ENCODE assay signal across 12 cellular contexts in genomic region chr15:29101491-29101890, GRCh38.
DNase-seq lines count a peak whose midpoint lies in the region; ATAC-seq and TF ChIP-seq lines count a peak whose summit lies in the region.
"Had no signal": no experiment of that assay in that cellular context is flagged by ENCODE, and none has a peak within 500 bp of the region (broad histone marks: within the 10 kb centered on the region; RNA-seq: fewer than 3 reads in every experiment).

No MANE protein-coding gene starts in this region.

- H3K4me1 ChIP-seq in RWPE2 (ENCODE audit: insufficient read depth, poor library complexity, severe bottlenecking): no peaks in the 10 kb centered on the region
- peaks cover 0 to 16% of the 10 kb centered on the region in 2 donors for H3K4me1 ChIP-seq in neuronal stem cell (ENCODE audit: control insufficient read depth in 2 of 2, insufficient read depth in 1 of 2, low read depth in 1 of 2, low read length in 2 of 2)
- H3K4me1 ChIP-seq: Caco-2 had no signal

- H4K8ac ChIP-seq in neuronal stem cell (ENCODE audit: low read depth, low read length): no peak overlapping the region

- no peak overlapping the region for H3K4me3 ChIP-seq in RWPE2 (ENCODE audit: severe bottlenecking)
- H3K4me3 ChIP-seq in neuronal stem cell (ENCODE audit: low read length in 2 of 2): peak overlapping the region in 1 of 2 donors; percentile 18
- H3K4me3 ChIP-seq: BLaER1 treated with 17β-estradiol and CSF1 and Interleukin-3, amounts not matched to agents 10 nM and 100 nM had no signal

- H3K4me2 ChIP-seq in neuronal stem cell (ENCODE audit: insufficient read depth, low read length, poor library complexity, severe bottlenecking): no peak overlapping the region
- H3K4me2 ChIP-seq: BLaER1 treated with 17β-estradiol and CSF1 and Interleukin-3, amounts not matched to agents 10 nM and 100 nM had no signal

- peak overlapping the region; percentile 40 for H3K18ac ChIP-seq in neuronal stem cell (ENCODE audit: low read length)

- H2BK12ac ChIP-seq in neuronal stem cell (ENCODE audit: low read length): no peak overlapping the region

- H3K27ac Mint-ChIP-seq in glutamatergic neuron (ENCODE audit: unreplicated experiment): no peak overlapping the region
- H3K27ac Mint-ChIP-seq: B cell, IgD-negative memory B cell had no signal

- TF ChIP-seq CTCF in RWPE2 (IDR thresholded peaks at IDR 0.05; ENCODE audit: poor library complexity, severe bottlenecking) (no peak), glutamatergic neuron (IDR thresholded peaks at IDR 0.05; ENCODE audit: partially characterized antibody, unreplicated experiment) (no peak)

- H3K27ac ChIP-seq in RWPE2 (ENCODE audit: poor library complexity, severe bottlenecking) (no peak overlapping the region), neuronal stem cell (replicated peaks; ENCODE audit: low read length) (no peak overlapping the region)
- H3K27ac ChIP-seq: BLaER1 treated with 17β-estradiol and CSF1 and Interleukin-3, amounts not matched to agents 10 nM and 100 nM had no signal

- no peak overlapping the region for H3K9ac ChIP-seq in neuronal stem cell (ENCODE audit: low read depth, low read length, poor library complexity)
- H3K9ac ChIP-seq: BLaER1 treated with 17β-estradiol and CSF1 and Interleukin-3, amounts not matched to agents 10 nM and 100 nM had no signal

- no peak overlapping the region for H2AFZ ChIP-seq in neuronal stem cell (ENCODE audit: low read length)

- H3K4me3 Mint-ChIP-seq in glutamatergic neuron (ENCODE audit: unreplicated experiment): no peak overlapping the region
- H3K4me3 Mint-ChIP-seq: B cell; CD4-positive, CD25-positive, alpha-beta regulatory T cell; IgD-negative memory B cell had no signal

- ATAC-seq in RWPE2 (ENCODE audit: low read depth) (no peak), HG03460 (IDR thresholded peaks at IDR 0.05; ENCODE audit: unreplicated experiment) (no peak)

- no peak overlapping the region for H3K4ac ChIP-seq in neuronal stem cell (ENCODE audit: low read length)

- H3K36me3 Mint-ChIP-seq in glutamatergic neuron (ENCODE audit: unreplicated experiment): no peaks in the 10 kb centered on the region

- H2BK120ac ChIP-seq in neuronal stem cell (ENCODE audit: low read depth, low read length): no peak overlapping the region

- H4K91ac ChIP-seq in neuronal stem cell (ENCODE audit: low read depth, low read length, poor library complexity): no peak overlapping the region

- H3K4me1 Mint-ChIP-seq in glutamatergic neuron (ENCODE audit: low read depth, unreplicated experiment): peaks cover 13% of the 10 kb centered on the region

- H3K27me3 ChIP-seq in RWPE2 (ENCODE audit: insufficient read depth, poor library complexity, severe bottlenecking): no peaks in the 10 kb centered on the region
- H3K27me3 ChIP-seq in neuronal stem cell (ENCODE audit: control insufficient read depth in 3 of 3, insufficient read depth in 3 of 3, low read depth in 1 of 3, low read length in 3 of 3): no peaks in the 10 kb centered on the region
- H3K27me3 ChIP-seq: BLaER1 treated with 17β-estradiol and CSF1 and Interleukin-3, amounts not matched to agents 10 nM and 100 nM had no signal

- peaks cover 2% of the 10 kb centered on the region for H3K79me1 ChIP-seq in neuronal stem cell (ENCODE audit: low read depth, low read length)

- WGBS in neuronal stem cell (ENCODE audit: extremely low coverage in 2 of 2, insufficient read length in 2 of 2, insufficient replicate concordance in 1 of 2), 2 donors: no CpG with 5 or more reads among the region's 16 CpGs

- H2AK5ac ChIP-seq in neuronal stem cell (ENCODE audit: low read depth, low read length): no peak overlapping the region

- H3K14ac ChIP-seq in neuronal stem cell (ENCODE audit: low read length): no peak overlapping the region

- H2BK15ac ChIP-seq in neuronal stem cell (ENCODE audit: low read length): no peak overlapping the region

- no peak overlapping the region for H2BK5ac ChIP-seq in neuronal stem cell (ENCODE audit: low read length)

- peak overlapping the region; percentile 44 for H3K23ac ChIP-seq in neuronal stem cell (ENCODE audit: low read depth, low read length, poor library complexity)

- H3K36me3 ChIP-seq in RWPE2 (ENCODE audit: low read depth) (peaks cover 4% of the 10 kb centered on the region; the same call in 1 of the 2 replicates), neuronal stem cell (replicated peaks in 1 of 2; ENCODE audit: control insufficient read depth in 2 of 2, insufficient read depth in 2 of 2, low read length in 2 of 2) (peaks cover 23 to 73% of the 10 kb centered on the region in 2 donors)

- H3K9me3 ChIP-seq in RWPE2 (ENCODE audit: severe bottlenecking) (no peaks in the 10 kb centered on the region), neuronal stem cell (replicated peaks in 1 of 2; ENCODE audit: control insufficient read depth in 2 of 2, insufficient read depth in 1 of 2, low read depth in 1 of 2, low read length in 2 of 2) (no peaks in the 10 kb centered on the region)
- H3K9me3 ChIP-seq: BLaER1 treated with 17β-estradiol and CSF1 and Interleukin-3, amounts not matched to agents 10 nM and 100 nM; Caco-2 had no signal

- peak; percentile 70 for DNase-seq in RWPE2 (ENCODE audit: low spot score)
- DNase-seq in glutamatergic neuron: peak; percentile 16
- DNase-seq in neuronal stem cell (ENCODE audit: low spot score): no peak
- DNase-seq in COLO668 (lab: John Stamatoyannopoulos, UW; ENCODE audit: unreplicated experiment): no peak
- DNase-seq in HPDE6-E6E7 (ENCODE audit: extremely low spot score): no peak

- peaks cover 18% of the 10 kb centered on the region for H3K9me3 Mint-ChIP-seq in glutamatergic neuron (ENCODE audit: unreplicated experiment)
- H3K9me3 Mint-ChIP-seq: CD4-positive, CD25-positive, alpha-beta regulatory T cell; CD8-positive, alpha-beta memory T cell; IgD-negative memory B cell had no signal

- H3K27me3 Mint-ChIP-seq in glutamatergic neuron (ENCODE audit: unreplicated experiment): peaks cover 16% of the 10 kb centered on the region
- H3K27me3 Mint-ChIP-seq: B cell; CD4-positive, CD25-positive, alpha-beta regulatory T cell; CD8-positive, alpha-beta memory T cell; IgD-negative memory B cell had no signal

Comparison
In these comparisons a context has a peak if more than half of its experiments do, and no peak if none do; other contexts are left out.
1. DNase-seq: peak in RWPE2 (single experiment) and glutamatergic neuron (single experiment); none in neuronal stem cell (single experiment), COLO668 (single experiment) and HPDE6-E6E7 (single experiment).